Comparison of ENCODE assay signal across 8 cellular contexts in the genomic region with DNA sequence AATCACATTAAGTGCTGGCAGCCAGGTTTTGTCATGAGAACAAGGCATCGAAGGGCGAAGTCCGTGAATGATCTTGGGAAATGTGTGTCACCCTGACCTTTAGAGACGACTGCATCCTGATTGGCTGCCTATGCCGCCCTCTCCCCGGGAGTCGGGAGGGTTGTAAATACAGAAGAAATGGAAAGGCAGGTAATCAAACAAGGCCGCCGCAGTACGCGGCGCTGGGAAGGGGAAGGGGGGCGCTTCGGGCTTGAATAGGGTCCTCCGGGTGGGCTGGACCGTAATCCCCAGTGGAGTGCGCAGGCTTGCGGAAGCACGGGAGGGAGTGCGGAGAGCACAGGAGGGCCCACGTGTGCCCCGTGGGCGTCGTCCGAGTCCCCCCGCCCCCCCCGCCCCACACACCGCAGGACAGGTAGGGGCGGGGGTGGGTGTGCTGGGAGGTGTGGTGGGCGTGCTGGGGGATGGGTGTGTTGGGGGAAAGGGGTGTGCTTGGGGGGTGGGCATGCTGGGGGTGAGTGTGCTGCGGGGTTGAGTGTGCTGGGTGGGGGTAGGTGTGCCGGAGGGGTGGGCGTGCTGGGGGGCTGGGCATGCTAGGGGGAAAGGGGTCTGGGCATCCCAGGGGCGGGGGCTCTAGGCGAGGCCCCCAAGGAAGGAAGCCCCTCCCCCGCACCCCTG.
A peak's percentile ranks its signal among the peaks of the same experiment; 100 is the strongest.
DNase-seq lines count a peak whose midpoint lies in the region; ATAC-seq, FAIRE-seq and TF ChIP-seq lines count a peak whose summit lies in the region.

No MANE protein-coding gene starts in this region.

- TF ChIP-seq CTCF in AG10803 (conservative IDR thresholded peaks at IDR 0.05; ENCODE audit: low read length), result no peak
- TF ChIP-seq CTCF in breast epithelium (IDR thresholded peaks at IDR 0.05), result no peak
- TF ChIP-seq CTCF in kidney (IDR thresholded peaks at IDR 0.05; ENCODE audit: borderline replicate concordance, extremely low read depth, insufficient read depth), result no peak

- H3K36me3 ChIP-seq in HUES6 (ENCODE audit: control insufficient read depth, insufficient read depth, low read length) (no peaks in the 10 kb centered on the region), breast epithelium (no peaks in the 10 kb centered on the region), kidney (ENCODE audit: control insufficient read depth in 1 of 2, insufficient read depth in 2 of 2, low read length in 2 of 2) (no peaks in the 10 kb centered on the region)

- ATAC-seq in GM19397 (IDR thresholded peaks at IDR 0.05; ENCODE audit: unreplicated experiment), result no peak
- no peak for ATAC-seq in HG02840 (IDR thresholded peaks at IDR 0.05; ENCODE audit: low FRiP score, unreplicated experiment)

- H3K27me3 ChIP-seq in HUES6 (ENCODE audit: control insufficient read depth, insufficient read depth, low read length) (no peaks in the 10 kb centered on the region), breast epithelium (no peaks in the 10 kb centered on the region)

- peaks cover 64% of the 10 kb centered on the region for H3K4me1 ChIP-seq in HUES6 (ENCODE audit: control insufficient read depth, insufficient read depth, low read length)
- peaks cover 0 to 6% of the 10 kb centered on the region in 2 donors for H3K4me1 ChIP-seq in breast epithelium
- H3K4me1 ChIP-seq in kidney (ENCODE audit: control insufficient read depth in 1 of 2, insufficient read depth in 1 of 2, low read depth in 1 of 2, low read length in 2 of 2), result peaks cover 0 to 6% of the 10 kb centered on the region in 2 donors

- no peaks in the 10 kb centered on the region for H3K9me3 ChIP-seq in HUES6 (ENCODE audit: control insufficient read depth, insufficient read depth, low read depth, low read length)
- H3K9me3 ChIP-seq in breast epithelium, result no peaks in the 10 kb centered on the region
- no peaks in the 10 kb centered on the region for H3K9me3 ChIP-seq in kidney (ENCODE audit: control insufficient read depth in 1 of 2, low read length in 2 of 2)

- H3K4me3 ChIP-seq in AG10803 (ENCODE audit: low read length), result peak overlapping the region; percentile 94
- H3K4me3 ChIP-seq in HUES6 (ENCODE audit: low read depth, low read length), result peak overlapping the region; percentile 86
- H3K4me3 ChIP-seq in breast epithelium, result peak overlapping the region; percentile 83 to 85 (median 83)
- peak overlapping the region; percentile 74 to 83 for H3K4me3 ChIP-seq in kidney (ENCODE audit: low read length in 2 of 2)

- no peak for FAIRE-seq in kidney (lab: Jason Lieb, UNC)

- peak overlapping the region; percentile 89 for H3K9ac ChIP-seq in HUES6 (ENCODE audit: low read length)
- peak overlapping the region; percentile 76 to 93 for H3K9ac ChIP-seq in kidney (ENCODE audit: low read length in 2 of 2)

- no peak for TF ChIP-seq POLR2A in breast epithelium (IDR thresholded peaks at IDR 0.05)

- intact Hi-C loops in breast epithelium (cut with DNase I; ENCODE audit: low total_unique reads) (no loop called here), kidney (cut with DNase I) (no loop called here)

- peak overlapping the region; percentile 91 for H3K27ac ChIP-seq in HUES6 (ENCODE audit: low read depth, low read length)
- H3K27ac ChIP-seq in breast epithelium, result peak overlapping the region; percentile 97 to 98
- peak overlapping the region; percentile 97 to 98 for H3K27ac ChIP-seq in kidney (ENCODE audit: low read depth in 2 of 2, low read length in 2 of 2)

- DNase-seq in AG10803 (ENCODE audit: low read depth), result peak; percentile 73
- DNase-seq in T-helper 22 cell (ENCODE audit: low read depth), result peak; percentile 21
- DNase-seq in breast epithelium (ENCODE audit: low spot score in 2 of 2), result peak in 1 of 2 donors; percentile 45
- DNase-seq in kidney, result peak; percentile 87
- peak; percentile 61 to 65 for DNase-seq in stimulated activated CD4-positive, alpha-beta T cell treated with anti-CD3 and anti-CD28 coated beads, Interleukin-15, amount 100 ng/mL, for 48 hours (ENCODE audit: low read depth in 2 of 2)
